ENCODE assay signal across 23 cellular contexts in genomic region chr2:46837112-46837454, GRCh38.
"Had no signal": no experiment of that assay in that cellular context is flagged by ENCODE, and none has a peak within 500 bp of the region (broad histone marks: within the 10 kb centered on the region; RNA-seq: fewer than 3 reads in every experiment).

No MANE protein-coding gene starts in this region.

- H3K4me3 ChIP-seq: cardiac muscle cell had no signal

- ATAC-seq: activated CD8-positive, alpha-beta memory T cell treated with anti-CD3 and anti-CD28 coated beads, Interleukin-2, amount 10 ng/mL, durations not matched to agents 7 days and 5 days; T-helper 17 cell; WTC11 had no signal

- H3K9me3 Mint-ChIP-seq: activated naive CD4-positive, alpha-beta T cell treated with anti-CD3 and anti-CD28 coated beads, Interleukin-2, amount 10 ng/mL, durations not matched to agents 7 days and 5 days; activated naive CD8-positive, alpha-beta T cell treated with anti-CD3 and anti-CD28 coated beads for 36 hours; activated T-cell treated with anti-CD3 and anti-CD28 coated beads, Interleukin-2, amount 50 U/mL, for 24 hours; activated T-helper 1 cell treated with anti-CD3 and anti-CD28 coated beads, Interleukin-12 subunit alpha, Interleukin-12 subunit beta, Interleukin-2, Interleukin-4 antibody, amounts not matched to agents 30 ng/mL and 10 ng/mL and 1 ng/mL, durations not matched to agents 14 hours and 24 hours and 36 hours had no signal

- H3K36me3 ChIP-seq: brain microvascular endothelial cell, cardiac muscle cell had no signal

- H3K4me1 Mint-ChIP-seq: activated naive CD8-positive, alpha-beta T cell treated with anti-CD3 and anti-CD28 coated beads for 36 hours; WTC11 had no signal

- H3K27me3 ChIP-seq: brain microvascular endothelial cell, cardiac muscle cell had no signal

- H3K27ac ChIP-seq: brain microvascular endothelial cell, cardiac muscle cell had no signal

- DNase-seq: activated CD4-positive, alpha-beta T cell treated with anti-CD3 and anti-CD28 coated beads for 48 hours; activated CD4-positive, alpha-beta T cell treated with anti-CD3 and anti-CD28 coated beads, Interleukin-2, amount 50 U/mL, for 4 hours; activated CD4-positive, CD25-positive, alpha-beta regulatory T cell treated with anti-CD3 and anti-CD28 coated beads, Interleukin-2, amount 50 U/mL, for 72 hours; activated CD8-positive, alpha-beta memory T cell treated with anti-CD3 and anti-CD28 coated beads, Interleukin-2, amount 10 ng/mL, durations not matched to agents 7 days and 5 days; activated gamma-delta T cell; activated naive CD4-positive, alpha-beta T cell treated with anti-CD3 and anti-CD28 coated beads, Interleukin-2, amount 10 ng/mL, durations not matched to agents 7 days and 5 days; activated naive CD8-positive, alpha-beta T cell treated with anti-CD3 and anti-CD28 coated beads for 36 hours; activated T-cell treated with anti-CD3 and anti-CD28 coated beads, Interleukin-2, amount 50 U/mL, for 24 hours; brain microvascular endothelial cell; KBM-7; NCI-H1048; NCI-H146; NCI-H187 treated with DMSO at 0.1 percent for 48 hours; NCI-H2081 treated with DMSO at 0.1 percent for 48 hours; NCI-H446; NCI-H524; PC-3; SIG-M5; T-helper 17 cell; T-helper 9 cell had no signal

- H3K4me3 Mint-ChIP-seq: activated CD8-positive, alpha-beta memory T cell treated with anti-CD3 and anti-CD28 coated beads, Interleukin-2, amount 10 ng/mL, durations not matched to agents 7 days and 5 days; activated naive CD4-positive, alpha-beta T cell treated with anti-CD3 and anti-CD28 coated beads, Interleukin-2, amount 10 ng/mL, durations not matched to agents 7 days and 5 days; activated naive CD8-positive, alpha-beta T cell treated with anti-CD3 and anti-CD28 coated beads for 36 hours; activated T-cell treated with anti-CD3 and anti-CD28 coated beads, Interleukin-2, amount 50 U/mL, for 24 hours; activated T-helper 1 cell treated with anti-CD3 and anti-CD28 coated beads, Interleukin-12 subunit alpha, Interleukin-12 subunit beta, Interleukin-2, Interleukin-4 antibody, amounts not matched to agents 30 ng/mL and 10 ng/mL and 1 ng/mL, durations not matched to agents 14 hours and 24 hours and 36 hours; T-helper 17 cell; WTC11 had no signal

- H3K27ac Mint-ChIP-seq: activated CD8-positive, alpha-beta memory T cell treated with anti-CD3 and anti-CD28 coated beads, Interleukin-2, amount 10 ng/mL, durations not matched to agents 7 days and 5 days; activated naive CD4-positive, alpha-beta T cell treated with anti-CD3 and anti-CD28 coated beads, Interleukin-2, amount 10 ng/mL, durations not matched to agents 7 days and 5 days; activated naive CD8-positive, alpha-beta T cell treated with anti-CD3 and anti-CD28 coated beads for 36 hours; activated T-cell treated with anti-CD3 and anti-CD28 coated beads, Interleukin-2, amount 50 U/mL, for 24 hours; activated T-helper 1 cell treated with anti-CD3 and anti-CD28 coated beads, Interleukin-12 subunit alpha, Interleukin-12 subunit beta, Interleukin-2, Interleukin-4 antibody, amounts not matched to agents 30 ng/mL and 10 ng/mL and 1 ng/mL, durations not matched to agents 14 hours and 24 hours and 36 hours; T-helper 17 cell; WTC11 had no signal

- H3K27me3 Mint-ChIP-seq: activated naive CD8-positive, alpha-beta T cell treated with anti-CD3 and anti-CD28 coated beads for 36 hours; activated T-cell treated with anti-CD3 and anti-CD28 coated beads, Interleukin-2, amount 50 U/mL, for 24 hours had no signal

- H3K36me3 Mint-ChIP-seq: activated CD8-positive, alpha-beta memory T cell treated with anti-CD3 and anti-CD28 coated beads, Interleukin-2, amount 10 ng/mL, durations not matched to agents 7 days and 5 days; activated naive CD4-positive, alpha-beta T cell treated with anti-CD3 and anti-CD28 coated beads, Interleukin-2, amount 10 ng/mL, durations not matched to agents 7 days and 5 days; activated naive CD8-positive, alpha-beta T cell treated with anti-CD3 and anti-CD28 coated beads for 36 hours; WTC11 had no signal
